Comparison of ENCODE assay signal across 12 cellular contexts in genomic region chr2:216681683-216682082, GRCh38. TPM values are rescaled to one million over a fixed set of nuclear protein-coding genes. Genes with fewer than 3 reads are reported as not detected.
A peak's percentile ranks its signal among the peaks of the same experiment; 100 is the strongest.
DNase-seq lines count a peak whose midpoint lies in the region; ATAC-seq, FAIRE-seq and TF ChIP-seq lines count a peak whose summit lies in the region.
"Had no signal": no experiment of that assay in that cellular context is flagged by ENCODE, and none has a peak within 500 bp of the region (broad histone marks: within the 10 kb centered on the region; RNA-seq: fewer than 3 reads in every experiment).

No MANE protein-coding gene starts in this region.

- no peak for TF ChIP-seq RAD21 in K562 (CRISPR knock-in tag; conservative IDR thresholded peaks at IDR 0.05 in 1 of 2, IDR thresholded peaks at IDR 0.05 in 1 of 2)

- peak; percentile 78 for FAIRE-seq in K562 (lab: Jason Lieb, UNC)
- no peak for FAIRE-seq in GM12892 (lab: Jason Lieb, UNC)
- FAIRE-seq: G401.6 had no signal

- H3K9ac ChIP-seq in K562 (ENCODE audit: insufficient read depth in 1 of 2, low read depth in 2 of 2, low read length in 2 of 2): no peak overlapping the region; a peak in 1 of 4 replicates
- H3K9ac ChIP-seq in stomach smooth muscle (ENCODE audit: low read length in 2 of 2): no peak overlapping the region
- H3K9ac ChIP-seq: parathyroid adenoma had no signal

- H3K27me3 ChIP-seq in K562 (ENCODE audit: control insufficient read depth in 2 of 2, insufficient read depth in 2 of 2, low read length in 2 of 2) (no peaks in the 10 kb centered on the region), stomach smooth muscle (ENCODE audit: control insufficient read depth in 1 of 2, insufficient read depth in 2 of 2, low read length in 2 of 2) (no peaks in the 10 kb centered on the region)

- H3K27ac ChIP-seq in K562 (ENCODE audit: extremely low read depth, low read depth, low read length) (peak overlapping the region; percentile 47; the same call in 1 of the 3 replicates), stomach smooth muscle (ENCODE audit: low read length) (peak overlapping the region; percentile 76)
- H3K27ac ChIP-seq: HL-60, parathyroid adenoma had no signal

- ATAC-seq in K562 (peak; percentile 34; the same call in 1 of the 3 replicates), HG03175 (IDR thresholded peaks at IDR 0.05; ENCODE audit: unreplicated experiment) (no peak), HG03520 (IDR thresholded peaks at IDR 0.05; ENCODE audit: unreplicated experiment) (no peak)

- H2AFZ ChIP-seq in K562 (ENCODE audit: low read depth, low read length): peak overlapping the region; percentile 55; the same call in 1 of the 2 replicates
- H2AFZ ChIP-seq: parathyroid adenoma had no signal

- H3K79me2 ChIP-seq in K562 (ENCODE audit: control insufficient read depth, insufficient read depth, low read length): no peaks in the 10 kb centered on the region
- H3K79me2 ChIP-seq: parathyroid adenoma had no signal

- H3K9me3 Mint-ChIP-seq in HFFc6: no peaks in the 10 kb centered on the region
- H3K9me3 Mint-ChIP-seq in mesothelial cell of epicardium: no peaks in the 10 kb centered on the region
- H3K9me3 Mint-ChIP-seq: stimulated activated naive CD8-positive, alpha-beta T cell treated with anti-CD3 and anti-CD28 coated beads, Interleukin-15, amount 100 ng/mL, for 72 hours; T-helper 1 cell treated with Interleukin-12 subunit alpha and Interleukin-12 subunit beta and Interleukin-4 antibody, amounts not matched to agents 30 μg/mL and 1 μg/mL, for 36 hours had no signal

- TF ChIP-seq POLR2A in K562 (conservative IDR thresholded peaks at IDR 0.05): no peak
- no peak for TF ChIP-seq POLR2A in GM12892 (IDR thresholded peaks at IDR 0.05; ENCODE audit: low read depth, low read length)

- DNase-seq in HFFc6 (no peak), K562 (ENCODE audit: extremely low read depth in 1 of 4, low spot score in 3 of 4) (peak in 2 of 4 experiments; percentile 30 to 53), mesothelial cell of epicardium (ENCODE audit: low spot score in 2 of 2, unreplicated experiment in 2 of 2) (no peak), GM12892 (ENCODE audit: insufficient read length) (no peak)

- intact Hi-C loops in K562 (cut with micrococcal nuclease): loop anchor here (5.0 kb wide), 3 partner anchors 486 to 1031 kb away; no protein-coding TSS in a partner anchor

- CTCF ChIA-PET in K562 (lab: Yijun Ruan, JAX; ENCODE audit: low intra/inter-chr PET ratio): interaction anchor here (0.7 to 1.0 kb wide), 2 partner anchors 485 to 829 kb away, joined by 3 to 4 read pairs; no protein-coding TSS in a partner anchor

- peak; percentile 40; the same call in 1 of the 2 replicates for TF ChIP-seq EP300 in K562 (IDR thresholded peaks at IDR 0.05; ENCODE audit: low read length)

- H3K9me3 ChIP-seq in K562 (replicated peaks; ENCODE audit: control insufficient read depth, insufficient read depth, low read depth, low read length) (no peaks in the 10 kb centered on the region), stomach smooth muscle (ENCODE audit: control insufficient read depth in 2 of 2, low read length in 2 of 2) (no peaks in the 10 kb centered on the region)

- WGBS in K562 (ENCODE audit: insufficient coverage, low coverage, missing lambda C conversion rate): 0% methylated on average over 2 of the region's 2 CpGs

- TF ChIP-seq CTCF in HFFc6 (IDR thresholded peaks at IDR 0.05) (no peak), K562 (IDR thresholded peaks at IDR 0.05 in 2 of 3, conservative IDR thresholded peaks at IDR 0.05 in 1 of 3; ENCODE audit: insufficient read depth in 2 of 3, low read depth in 1 of 3, low read length in 3 of 3) (no peak), mesothelial cell of epicardium (IDR thresholded peaks at IDR 0.05; ENCODE audit: unreplicated experiment) (no peak)

- no peaks in the 10 kb centered on the region for H3K9me1 ChIP-seq in K562 (ENCODE audit: control insufficient read depth, insufficient read depth, low read length)

- H3K36me3 Mint-ChIP-seq in HFFc6 (ENCODE audit: low read depth) (no peaks in the 10 kb centered on the region), mesothelial cell of epicardium (peaks cover 65% of the 10 kb centered on the region)

- POLR2A ChIA-PET in K562 (lab: Yijun Ruan, JAX): interaction anchor here (0.6 kb wide), 1 partner anchor 357 kb away, joined by 3 read pairs; no protein-coding TSS in a partner anchor

- H3K4me2 ChIP-seq in K562 (ENCODE audit: insufficient read depth, low read length): peak overlapping the region; percentile 45; the same call in 1 of the 2 replicates

- H3K36me3 ChIP-seq in K562 (ENCODE audit: control insufficient read depth, insufficient read depth, low read length) (no peaks in the 10 kb centered on the region), stomach smooth muscle (ENCODE audit: control insufficient read depth in 2 of 2, insufficient read depth in 2 of 2, low read length in 2 of 2) (peaks cover 46 to 49% of the 10 kb centered on the region in 2 donors)

- in situ Hi-C loops in K562 (cut with MboI): loop anchor here (5.0 to 25.0 kb wide), 3 partner anchors 486 to 1031 kb away; no protein-coding TSS in a partner anchor

- no peak overlapping the region for H3K4me3 ChIP-seq in K562
- no peak overlapping the region for H3K4me3 ChIP-seq in stomach smooth muscle (ENCODE audit: low read length in 2 of 2)

- H3K4me1 Mint-ChIP-seq in HFFc6 (ENCODE audit: low read depth): peaks cover 46% of the 10 kb centered on the region
- H3K4me1 Mint-ChIP-seq in mesothelial cell of epicardium: peaks cover 32% of the 10 kb centered on the region

- H3K4me3 Mint-ChIP-seq in HFFc6 (peak overlapping the region; percentile 48), mesothelial cell of epicardium (no peak overlapping the region)
- H3K4me3 Mint-ChIP-seq: stimulated activated naive CD8-positive, alpha-beta T cell treated with anti-CD3 and anti-CD28 coated beads, Interleukin-15, amount 100 ng/mL, for 72 hours; T-helper 1 cell treated with Interleukin-12 subunit alpha and Interleukin-12 subunit beta and Interleukin-4 antibody, amounts not matched to agents 30 μg/mL and 1 μg/mL, for 36 hours had no signal

- H3K27me3 Mint-ChIP-seq in HFFc6 (ENCODE audit: insufficient read depth) (peaks cover 9% of the 10 kb centered on the region), mesothelial cell of epicardium (ENCODE audit: low read depth) (no peaks in the 10 kb centered on the region)

- peaks cover 17% of the 10 kb centered on the region in 2 experiments for H3K4me1 ChIP-seq in K562 (replicated peaks in 1 of 2; ENCODE audit: control insufficient read depth in 2 of 2, insufficient read depth in 2 of 2, low read length in 2 of 2)
- peaks cover 78% of the 10 kb centered on the region for H3K4me1 ChIP-seq in stomach smooth muscle (ENCODE audit: control insufficient read depth, insufficient read depth, low read length)

- H4K20me1 ChIP-seq in K562 (replicated peaks; ENCODE audit: control insufficient read depth, insufficient read depth, low read length): no peaks in the 10 kb centered on the region

- no TSS peak for BruUV-seq in K562 (replicated peaks; lab: Mats Ljungman, UMichigan)

- peak overlapping the region; percentile 70 for H3K27ac Mint-ChIP-seq in HFFc6
- H3K27ac Mint-ChIP-seq in mesothelial cell of epicardium: peak overlapping the region; percentile 70
- H3K27ac Mint-ChIP-seq: stimulated activated naive CD8-positive, alpha-beta T cell treated with anti-CD3 and anti-CD28 coated beads, Interleukin-15, amount 100 ng/mL, for 72 hours; T-helper 1 cell treated with Interleukin-12 subunit alpha and Interleukin-12 subunit beta and Interleukin-4 antibody, amounts not matched to agents 30 μg/mL and 1 μg/mL, for 36 hours had no signal

RNA-seq across cellular contexts. Expression of gene IGFBP5, which starts 13.7 kb away (rescaled TPM):
- 100 to 1,000 TPM in 2 of 6 experiments, 10 to 100 TPM in 4; 63.2 to 125 (median 68.6) TPM for total RNA-seq in HFFc6 (2021; fragmentation: NEBNext Ultra II Directional; extraction: Animal tissue kit (Norgen Biotek cat#: 25700))
- 0.05 TPM in 1 of 2 replicates, not detected in the other for total RNA-seq in K562 (2011; cell fraction: chromatin; rRNA removed; ENCODE audit: low replicate concordance)
- 0.17 TPM in 1 of 2 replicates, not detected in the other for total RNA-seq in K562 (2011; cell fraction: nucleolus; rRNA removed)
- total RNA-seq in K562 (2011; cell fraction: nucleoplasm; rRNA removed): 0.29 TPM in 1 of 2 replicates, not detected in the other
- total RNA-seq in K562 (2014; rRNA removed) (not detected in 2 replicates), K562 (2014; rRNA removed; fragmentation: Illumina TruSeq; extraction: Trizol) (not detected in 2 replicates), K562 (2015; rRNA removed; fragmentation: Illumina TruSeq; extraction: Trizol) (not detected in 2 replicates), K562 (2021) (1.9 and 2.5 TPM in 2 replicates), mesothelial cell of epicardium (415 to 456 TPM (median 447 TPM) in 3 replicates)
- polyA plus RNA-seq in K562 (2011; rRNA removed) (0.01 and 0.05 TPM in 2 replicates), K562 (2014; fragmentation: Illumina TruSeq; extraction: Trizol) (not detected in 2 replicates), K562 (2014; fragmentation: Nextera tagmentation; extraction: Ambion mirVana) (not detected), K562 (2014; rRNA removed) (0.03 and 0.49 TPM in 2 replicates)
- under 0.01 and 0.28 TPM in 2 replicates for polyA plus RNA-seq in K562 (2011; cell fraction: cytosol; rRNA removed)
- polyA plus RNA-seq in K562 (2011; cell fraction: nucleus; rRNA removed): 0.01 and 0.40 TPM in 2 replicates
- 0.04 and 0.08 TPM in 2 replicates for polyA plus RNA-seq in K562 (2012)
- polyA minus RNA-seq in K562 (2011; rRNA and poly(A)+ RNA removed): 0.03 and 0.04 TPM in 2 replicates
- not detected in 2 replicates for polyA minus RNA-seq in K562 (2011; cell fraction: cytosol; rRNA and poly(A)+ RNA removed)
- polyA minus RNA-seq in K562 (2011; cell fraction: nucleus; rRNA and poly(A)+ RNA removed): under 0.01 TPM in 1 of 2 replicates, not detected in the other
- not detected for polyA plus RNA-seq in GM12892 (2012; ENCODE audit: missing spikeins)

RNA-seq across cellular contexts. Expression of gene IGFBP2, which starts 48.5 kb away (rescaled TPM):
- total RNA-seq in HFFc6 (2021; fragmentation: NEBNext Ultra II Directional; extraction: Animal tissue kit (Norgen Biotek cat#: 25700)): under 1 TPM in 2 of 6 experiments, not detected in 4; 0.28 to 0.40 TPM
- not detected in 2 replicates for total RNA-seq in K562 (2011; cell fraction: chromatin; rRNA removed; ENCODE audit: low replicate concordance)
- total RNA-seq in K562 (2011; cell fraction: nucleolus; rRNA removed): not detected in 2 replicates
- total RNA-seq in K562 (2011; cell fraction: nucleoplasm; rRNA removed): not detected in 2 replicates
- total RNA-seq in K562 (2014; rRNA removed) (not detected in 2 replicates), K562 (2014; rRNA removed; fragmentation: Illumina TruSeq; extraction: Trizol) (not detected in 2 replicates), K562 (2015; rRNA removed; fragmentation: Illumina TruSeq; extraction: Trizol) (0.23 TPM in 1 of 2 replicates, not detected in the other), K562 (2021) (0.85 and 0.93 TPM in 2 replicates), mesothelial cell of epicardium (376 to 409 TPM (median 381 TPM) in 3 replicates)
- polyA plus RNA-seq in K562 (2011; rRNA removed) (not detected in 2 replicates), K562 (2014; fragmentation: Illumina TruSeq; extraction: Trizol) (not detected in 2 replicates), K562 (2014; fragmentation: Nextera tagmentation; extraction: Ambion mirVana) (not detected), K562 (2014; rRNA removed) (not detected in 2 replicates)
- 0.06 and 0.31 TPM in 2 replicates for polyA plus RNA-seq in K562 (2011; cell fraction: cytosol; rRNA removed)
- not detected in 2 replicates for polyA plus RNA-seq in K562 (2011; cell fraction: nucleus; rRNA removed)
- 0.29 and 0.76 TPM in 2 replicates for polyA plus RNA-seq in K562 (2012)
- not detected in 2 replicates for polyA minus RNA-seq in K562 (2011; rRNA and poly(A)+ RNA removed)
- not detected in 2 replicates for polyA minus RNA-seq in K562 (2011; cell fraction: cytosol; rRNA and poly(A)+ RNA removed)
- not detected in 2 replicates for polyA minus RNA-seq in K562 (2011; cell fraction: nucleus; rRNA and poly(A)+ RNA removed)
- polyA plus RNA-seq in GM12892 (2012; ENCODE audit: missing spikeins): 1.5 TPM

Comparison
In these comparisons a context has a peak if more than half of its experiments do, and no peak if none do; other contexts are left out.
1. RNA of gene IGFBP5, which starts 13.7 kb away (total RNA-seq): 415 to 456 TPM in mesothelial cell of epicardium and 63.2 to 125 TPM in HFFc6; 0.05 to 2.5 TPM in K562; every median in the first group is over 10 times any median in the second.
2. RNA of gene IGFBP2, which starts 48.5 kb away (total RNA-seq): 376 to 409 TPM in mesothelial cell of epicardium; 0.28 to 0.40 TPM in HFFc6 and 0.23 to 0.93 TPM in K562; every median in the first group is over 100 times any median in the second.